In the genomic region with DNA sequence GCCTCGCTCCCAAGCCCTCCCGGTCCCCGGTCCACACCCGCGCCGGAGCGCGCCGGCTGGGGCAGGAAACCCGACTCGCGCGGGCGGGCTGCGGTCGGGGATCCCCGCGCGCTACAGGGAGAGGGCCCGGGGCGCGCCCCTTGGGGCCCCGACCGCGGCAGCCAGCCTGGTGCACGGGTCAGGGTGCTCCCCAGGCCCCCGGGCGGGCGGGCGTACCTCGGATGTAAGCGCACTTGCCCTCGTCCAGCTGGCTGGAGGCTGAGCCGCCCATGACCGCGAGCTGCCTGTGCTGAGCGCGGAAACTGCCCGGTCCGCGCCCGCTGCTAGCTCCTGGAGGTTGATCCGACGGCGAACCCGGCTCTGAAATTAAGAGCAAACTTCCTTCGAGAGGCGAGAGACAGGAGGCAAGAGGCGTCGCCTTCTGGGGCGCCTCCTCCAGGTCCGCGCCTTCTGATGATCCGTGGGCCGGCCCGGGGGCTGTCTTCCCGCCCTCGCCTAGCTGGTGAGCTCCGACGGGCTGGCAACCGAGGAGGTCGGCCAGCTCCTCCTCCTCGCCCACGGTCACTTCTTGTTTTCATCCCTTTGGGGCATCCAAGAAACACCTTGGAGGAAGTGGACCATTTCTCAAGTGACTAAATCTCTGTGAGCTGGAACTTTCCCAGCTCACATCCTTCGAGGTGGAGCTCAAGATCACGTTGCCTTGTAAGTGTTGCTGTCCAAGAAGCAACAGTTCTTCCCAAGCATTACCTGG, we compare ENCODE assay signal across 1 cellular context.
TF ChIP-seq lines count a peak whose summit lies in the region.

A gene with protein sequence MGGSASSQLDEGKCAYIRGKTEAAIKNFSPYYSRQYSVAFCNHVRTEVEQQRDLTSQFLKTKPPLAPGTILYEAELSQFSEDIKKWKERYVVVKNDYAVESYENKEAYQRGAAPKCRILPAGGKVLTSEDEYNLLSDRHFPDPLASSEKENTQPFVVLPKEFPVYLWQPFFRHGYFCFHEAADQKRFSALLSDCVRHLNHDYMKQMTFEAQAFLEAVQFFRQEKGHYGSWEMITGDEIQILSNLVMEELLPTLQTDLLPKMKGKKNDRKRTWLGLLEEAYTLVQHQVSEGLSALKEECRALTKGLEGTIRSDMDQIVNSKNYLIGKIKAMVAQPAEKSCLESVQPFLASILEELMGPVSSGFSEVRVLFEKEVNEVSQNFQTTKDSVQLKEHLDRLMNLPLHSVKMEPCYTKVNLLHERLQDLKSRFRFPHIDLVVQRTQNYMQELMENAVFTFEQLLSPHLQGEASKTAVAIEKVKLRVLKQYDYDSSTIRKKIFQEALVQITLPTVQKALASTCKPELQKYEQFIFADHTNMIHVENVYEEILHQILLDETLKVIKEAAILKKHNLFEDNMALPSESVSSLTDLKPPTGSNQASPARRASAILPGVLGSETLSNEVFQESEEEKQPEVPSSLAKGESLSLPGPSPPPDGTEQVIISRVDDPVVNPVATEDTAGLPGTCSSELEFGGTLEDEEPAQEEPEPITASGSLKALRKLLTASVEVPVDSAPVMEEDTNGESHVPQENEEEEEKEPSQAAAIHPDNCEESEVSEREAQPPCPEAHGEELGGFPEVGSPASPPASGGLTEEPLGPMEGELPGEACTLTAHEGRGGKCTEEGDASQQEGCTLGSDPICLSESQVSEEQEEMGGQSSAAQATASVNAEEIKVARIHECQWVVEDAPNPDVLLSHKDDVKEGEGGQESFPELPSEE (minus strand): TSS at position 423 of the 751 bp plus-strand sequence. CDS start 152 bp downstream, at position 271.

TF ChIP-seq in HEK293, 187 proteins besides CTCF, POLR2A, EP300 and RAD21 (continued from another document):
- no peak for TF ChIP-seq ZNF155 (tag by site-specific recombination; IDR thresholded peaks at IDR 0.05)
